Comparison of ENCODE assay signal across 17 cellular contexts in the genomic region with DNA sequence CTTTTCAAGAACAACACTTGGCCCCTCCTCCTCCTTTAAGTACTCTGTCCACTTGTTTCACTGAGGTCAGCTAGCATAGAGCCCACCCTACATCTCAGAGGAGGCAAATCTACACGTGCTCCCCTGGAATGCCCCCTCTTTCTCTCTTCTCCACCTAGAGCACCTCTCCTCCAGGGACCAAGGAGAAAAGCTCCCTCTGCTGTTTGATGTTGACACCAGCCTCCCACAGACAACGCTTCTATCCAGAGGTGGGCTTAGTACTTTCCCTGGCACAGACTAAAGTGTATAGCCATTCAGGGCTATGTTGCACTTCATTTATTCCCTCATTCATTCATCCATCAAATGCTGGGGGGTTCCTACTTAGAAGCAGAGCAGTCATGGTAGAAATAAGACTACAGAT.
A peak's percentile ranks its signal among the peaks of the same experiment; 100 is the strongest.
DNase-seq lines count a peak whose midpoint lies in the region; ATAC-seq, FAIRE-seq and TF ChIP-seq lines count a peak whose summit lies in the region.
"Had no signal": no experiment of that assay in that cellular context is flagged by ENCODE, and none has a peak within 500 bp of the region (broad histone marks: within the 10 kb centered on the region; RNA-seq: fewer than 3 reads in every experiment).

No MANE protein-coding gene starts in this region.

- H4K20me1 ChIP-seq in mammary epithelial cell (ENCODE audit: insufficient read depth, low read length): no peaks in the 10 kb centered on the region

- TF ChIP-seq CTCF in mammary epithelial cell (conservative IDR thresholded peaks at IDR 0.05 in 1 of 2, IDR thresholded peaks at IDR 0.05 in 1 of 2; ENCODE audit: extremely low read depth in 1 of 2, insufficient read depth in 1 of 2, low read depth in 1 of 2, low read length in 2 of 2): peak; percentile 5 to 45
- TF ChIP-seq CTCF in upper lobe of right lung (IDR thresholded peaks at IDR 0.05): no peak

- BruUV-seq in mammary epithelial cell (replicated peaks; lab: Mats Ljungman, UMichigan): no TSS peak

- no peaks in the 10 kb centered on the region for H3K27me3 ChIP-seq in mammary epithelial cell (ENCODE audit: insufficient read depth, low read length)
- no peaks in the 10 kb centered on the region for H3K27me3 ChIP-seq in upper lobe of right lung
- H3K27me3 ChIP-seq: tibial nerve had no signal

- dilution Hi-C loops in mammary epithelial cell (cut with HindIII; ENCODE audit: low sequenced_read_pairs): no loop called here

- no peaks in the 10 kb centered on the region for H3K36me3 ChIP-seq in mammary epithelial cell (ENCODE audit: insufficient read depth, low read length)
- H3K36me3 ChIP-seq in upper lobe of right lung: no peaks in the 10 kb centered on the region
- H3K36me3 ChIP-seq: tibial nerve had no signal

- no peak overlapping the region for H3K4me3 Mint-ChIP-seq in activated CD4-positive, alpha-beta T cell treated with anti-CD3 and anti-CD28 coated beads, Interleukin-2, amount 10 ng/mL, durations not matched to agents 24 days and 14 days
- H3K4me3 Mint-ChIP-seq in stimulated activated effector memory CD8-positive, alpha-beta T cell treated with anti-CD3 and anti-CD28 coated beads, Interleukin-12 subunit alpha, Interleukin-12 subunit beta, amount 100 ng/mL, for 72 hours: no peak overlapping the region
- H3K4me3 Mint-ChIP-seq: naive thymus-derived CD8-positive, alpha-beta T cell; T-cell had no signal

- in situ Hi-C loops in mammary epithelial cell (cut with MboI; ENCODE audit: low sequenced_read_pairs in 2 of 2): loop anchor here in 1 of 2 donors (25.0 kb wide), 2 partner anchors 116 to 316 kb away; a partner anchor contains a TSS

- CTCF ChIA-PET in mammary epithelial cell (lab: Charles Lee; ENCODE audit: low non-redundant PET): no interaction called here

- H3K27ac Mint-ChIP-seq in activated CD4-positive, alpha-beta T cell treated with anti-CD3 and anti-CD28 coated beads, Interleukin-2, amount 10 ng/mL, durations not matched to agents 24 days and 14 days: no peak overlapping the region
- H3K27ac Mint-ChIP-seq in stimulated activated effector memory CD8-positive, alpha-beta T cell treated with anti-CD3 and anti-CD28 coated beads, Interleukin-12 subunit alpha, Interleukin-12 subunit beta, amount 100 ng/mL, for 72 hours: no peak overlapping the region
- H3K27ac Mint-ChIP-seq: naive thymus-derived CD8-positive, alpha-beta T cell; T-cell had no signal

- H3K4me1 Mint-ChIP-seq in activated CD4-positive, alpha-beta T cell treated with anti-CD3 and anti-CD28 coated beads, Interleukin-2, amount 10 ng/mL, durations not matched to agents 24 days and 14 days: no peaks in the 10 kb centered on the region
- H3K4me1 Mint-ChIP-seq in stimulated activated effector memory CD8-positive, alpha-beta T cell treated with anti-CD3 and anti-CD28 coated beads, Interleukin-12 subunit alpha, Interleukin-12 subunit beta, amount 100 ng/mL, for 72 hours: no peaks in the 10 kb centered on the region
- H3K4me1 Mint-ChIP-seq: naive thymus-derived CD8-positive, alpha-beta T cell; T-cell had no signal

- H3K79me2 ChIP-seq in mammary epithelial cell (ENCODE audit: insufficient read depth, low read length): no peaks in the 10 kb centered on the region

- no peaks in the 10 kb centered on the region for H3K9me3 Mint-ChIP-seq in activated CD4-positive, alpha-beta T cell treated with anti-CD3 and anti-CD28 coated beads, Interleukin-2, amount 10 ng/mL, durations not matched to agents 24 days and 14 days
- no peaks in the 10 kb centered on the region for H3K9me3 Mint-ChIP-seq in stimulated activated effector memory CD8-positive, alpha-beta T cell treated with anti-CD3 and anti-CD28 coated beads, Interleukin-12 subunit alpha, Interleukin-12 subunit beta, amount 100 ng/mL, for 72 hours
- H3K9me3 Mint-ChIP-seq: naive thymus-derived CD8-positive, alpha-beta T cell; T-cell had no signal

- ATAC-seq in upper lobe of right lung (peak; percentile 21), HG03378 (IDR thresholded peaks at IDR 0.05; ENCODE audit: unreplicated experiment) (no peak)
- ATAC-seq in stimulated activated effector memory CD8-positive, alpha-beta T cell treated with anti-CD3 and anti-CD28 coated beads, Interleukin-12 subunit alpha, Interleukin-12 subunit beta, amount 100 ng/mL, for 72 hours: no peak
- ATAC-seq: left colon; naive thymus-derived CD8-positive, alpha-beta T cell; T-cell had no signal

- intact Hi-C loops in activated CD4-positive, alpha-beta T cell treated with anti-CD3 and anti-CD28 coated beads, Interleukin-2, amount 10 ng/mL, durations not matched to agents 24 days and 14 days (cut with micrococcal nuclease): no loop called here
- intact Hi-C loops in mammary epithelial cell (cut with micrococcal nuclease) (loop anchor here (1.0 to 10.0 kb wide), 4 partner anchors 114 to 325 kb away; no protein-coding TSS in a partner anchor), upper lobe of right lung (cut with DNase I) (no loop called here)

- 50% methylated on average over 2 of the region's 2 CpGs for WGBS in mammary epithelial cell (ENCODE audit: low coverage, missing lambda C conversion rate)

- FAIRE-seq in GM19239 (lab: Jason Lieb, UNC): no peak

- no peak overlapping the region for H3K9ac ChIP-seq in mammary epithelial cell (ENCODE audit: insufficient read depth, low read length)

- peak; percentile 45 for DNase-seq in activated CD4-positive, alpha-beta T cell treated with anti-CD3 and anti-CD28 coated beads, Interleukin-2, amount 10 ng/mL, durations not matched to agents 24 days and 14 days
- DNase-seq in activated CD4-positive, alpha-beta T cell treated with anti-CD3 and anti-CD28 coated beads for 4 hours: no peak
- DNase-seq in NAMALWA (ENCODE audit: low spot score) (peak; percentile 35), mammary epithelial cell (no peak), upper lobe of right lung (no peak), GM19239 (ENCODE audit: insufficient read length, low spot score) (no peak)
- DNase-seq in stimulated activated effector memory CD8-positive, alpha-beta T cell treated with anti-CD3 and anti-CD28 coated beads, Interleukin-12 subunit alpha, Interleukin-12 subunit beta, amount 100 ng/mL, for 72 hours (ENCODE audit: low spot score in 2 of 2): no peak
- DNase-seq: activated CD4-positive, alpha-beta T cell treated with anti-CD3 and anti-CD28 coated beads, Interleukin-2, amount 50 U/mL, for 4 hours; activated effector memory CD4-positive, alpha-beta T cell treated with Interleukin-2 at 50 U/mL for 16 hours; AML-193; cerebellar nuclear complex; GDM1; left colon; naive thymus-derived CD8-positive, alpha-beta T cell; T-cell had no signal

- H3K4me2 ChIP-seq in mammary epithelial cell (ENCODE audit: insufficient read depth, low read depth, low read length): no peak overlapping the region

- no peak overlapping the region for H2AFZ ChIP-seq in mammary epithelial cell (ENCODE audit: low read depth, low read length)

- H3K27ac ChIP-seq in mammary epithelial cell (ENCODE audit: insufficient read depth, low read depth, low read length) (no peak overlapping the region), upper lobe of right lung (no peak overlapping the region)
- H3K27ac ChIP-seq: tibial nerve had no signal

- H3K4me3 ChIP-seq in mammary epithelial cell (replicated peaks in 1 of 3; ENCODE audit: insufficient read depth in 1 of 3, low read depth in 2 of 3, low read length in 3 of 3) (no peak overlapping the region), upper lobe of right lung (no peak overlapping the region)
- H3K4me3 ChIP-seq: tibial nerve had no signal

- H3K4me1 ChIP-seq in mammary epithelial cell (ENCODE audit: insufficient read depth, low read length) (no peaks in the 10 kb centered on the region), upper lobe of right lung (no peaks in the 10 kb centered on the region)
- H3K4me1 ChIP-seq: tibial nerve had no signal

- no peaks in the 10 kb centered on the region for H3K27me3 Mint-ChIP-seq in activated CD4-positive, alpha-beta T cell treated with anti-CD3 and anti-CD28 coated beads, Interleukin-2, amount 10 ng/mL, durations not matched to agents 24 days and 14 days

- no peaks in the 10 kb centered on the region for H3K9me3 ChIP-seq in mammary epithelial cell (replicated peaks; ENCODE audit: insufficient read depth, low read length)
- H3K9me3 ChIP-seq in upper lobe of right lung: no peaks in the 10 kb centered on the region
- H3K9me3 ChIP-seq: tibial nerve had no signal

- H3K36me3 Mint-ChIP-seq in activated CD4-positive, alpha-beta T cell treated with anti-CD3 and anti-CD28 coated beads, Interleukin-2, amount 10 ng/mL, durations not matched to agents 24 days and 14 days (ENCODE audit: low read depth): no peaks in the 10 kb centered on the region
- no peaks in the 10 kb centered on the region for H3K36me3 Mint-ChIP-seq in stimulated activated effector memory CD8-positive, alpha-beta T cell treated with anti-CD3 and anti-CD28 coated beads, Interleukin-12 subunit alpha, Interleukin-12 subunit beta, amount 100 ng/mL, for 72 hours
- H3K36me3 Mint-ChIP-seq: naive thymus-derived CD8-positive, alpha-beta T cell; T-cell had no signal

Comparison
In these comparisons a context has a peak if more than half of its experiments do, and no peak if none do; other contexts are left out.
1. DNase-seq: peak in activated CD4-positive, alpha-beta T cell treated with anti-CD3 and anti-CD28 coated beads, Interleukin-2, amount 10 ng/mL, durations not matched to agents 24 days and 14 days (single experiment) and NAMALWA (single experiment); none in activated CD4-positive, alpha-beta T cell treated with anti-CD3 and anti-CD28 coated beads for 4 hours (0 of 2), mammary epithelial cell (single experiment), upper lobe of right lung (single experiment), GM19239 (single experiment) and stimulated activated effector memory CD8-positive, alpha-beta T cell treated with anti-CD3 and anti-CD28 coated beads, Interleukin-12 subunit alpha, Interleukin-12 subunit beta, amount 100 ng/mL, for 72 hours (0 of 2).